Comparison of ENCODE assay signal across 2 cellular contexts in the genomic region with DNA sequence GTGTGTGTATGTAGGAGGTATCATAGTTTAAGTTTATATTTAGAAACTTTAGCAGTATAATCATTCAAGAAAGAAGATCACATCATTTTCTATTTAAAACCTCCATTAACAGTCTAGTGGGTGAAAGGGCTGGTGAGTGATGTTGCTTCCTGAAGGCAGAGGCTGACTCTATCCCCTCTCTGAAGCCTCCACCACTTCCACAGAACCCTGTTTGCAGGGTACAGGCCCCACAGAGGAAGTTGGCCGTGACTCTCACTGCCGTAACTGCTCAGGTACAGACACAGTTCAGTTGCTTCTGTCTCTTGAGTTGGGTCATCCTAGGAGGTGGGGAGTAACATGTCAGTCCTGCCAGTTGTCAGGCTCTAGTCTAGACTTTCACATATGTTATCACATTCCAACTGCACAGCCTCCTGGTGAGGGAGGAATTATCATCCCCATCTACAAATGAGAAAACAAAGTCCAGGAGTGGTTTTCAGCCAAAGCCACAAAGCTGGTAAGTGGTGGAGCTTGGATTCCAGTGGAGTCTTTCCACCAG.
A peak's percentile ranks its signal among the peaks of the same experiment; 100 is the strongest.
TF ChIP-seq lines count a peak whose summit lies in the region.

No MANE protein-coding gene starts in this region.

TF ChIP-seq in IMR-90, 13 proteins besides CTCF, POLR2A, EP300 and RAD21:
- TF ChIP-seq MAZ (IDR thresholded peaks at IDR 0.05; ENCODE audit: borderline replicate concordance, low read depth, low read length) (no peak), NFE2L2 (IDR thresholded peaks at IDR 0.05; ENCODE audit: low read depth, low read length) (no peak), RFX5 (IDR thresholded peaks at IDR 0.05; ENCODE audit: low read depth, low read length) (no peak), FOS (IDR thresholded peaks at IDR 0.05; ENCODE audit: low read depth, low read length) (no peak), MAFK (IDR thresholded peaks at IDR 0.05; ENCODE audit: low read depth, low read length) (no peak), SMC3 (IDR thresholded peaks at IDR 0.05; ENCODE audit: low read depth, low read length) (no peak), BHLHE40 (IDR thresholded peaks at IDR 0.05; ENCODE audit: low read depth, low read length) (no peak), RCOR1 (IDR thresholded peaks at IDR 0.05; ENCODE audit: insufficient replicate concordance, low read length) (no peak), CHD1 (IDR thresholded peaks at IDR 0.05; ENCODE audit: low read depth, low read length) (no peak), CEBPB (IDR thresholded peaks at IDR 0.05; ENCODE audit: low read depth, low read length) (no peak), MXI1 (IDR thresholded peaks at IDR 0.05; ENCODE audit: borderline replicate concordance, low read depth, low read length) (no peak)
- TF ChIP-seq, protein P1, sequence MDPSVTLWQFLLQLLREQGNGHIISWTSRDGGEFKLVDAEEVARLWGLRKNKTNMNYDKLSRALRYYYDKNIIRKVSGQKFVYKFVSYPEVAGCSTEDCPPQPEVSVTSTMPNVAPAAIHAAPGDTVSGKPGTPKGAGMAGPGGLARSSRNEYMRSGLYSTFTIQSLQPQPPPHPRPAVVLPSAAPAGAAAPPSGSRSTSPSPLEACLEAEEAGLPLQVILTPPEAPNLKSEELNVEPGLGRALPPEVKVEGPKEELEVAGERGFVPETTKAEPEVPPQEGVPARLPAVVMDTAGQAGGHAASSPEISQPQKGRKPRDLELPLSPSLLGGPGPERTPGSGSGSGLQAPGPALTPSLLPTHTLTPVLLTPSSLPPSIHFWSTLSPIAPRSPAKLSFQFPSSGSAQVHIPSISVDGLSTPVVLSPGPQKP (IDR thresholded peaks at IDR 0.05; ENCODE audit: borderline replicate concordance, low read depth, low read length) = no peak
- TF ChIP-seq, protein P2, sequence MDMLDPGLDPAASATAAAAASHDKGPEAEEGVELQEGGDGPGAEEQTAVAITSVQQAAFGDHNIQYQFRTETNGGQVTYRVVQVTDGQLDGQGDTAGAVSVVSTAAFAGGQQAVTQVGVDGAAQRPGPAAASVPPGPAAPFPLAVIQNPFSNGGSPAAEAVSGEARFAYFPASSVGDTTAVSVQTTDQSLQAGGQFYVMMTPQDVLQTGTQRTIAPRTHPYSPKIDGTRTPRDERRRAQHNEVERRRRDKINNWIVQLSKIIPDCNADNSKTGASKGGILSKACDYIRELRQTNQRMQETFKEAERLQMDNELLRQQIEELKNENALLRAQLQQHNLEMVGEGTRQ (IDR thresholded peaks at IDR 0.05; ENCODE audit: low read depth, low read length) = no peak

TF ChIP-seq in GM12878, 131 proteins besides CTCF, POLR2A, EP300 and RAD21:
- no peak for TF ChIP-seq KAT2A (conservative IDR thresholded peaks at IDR 0.05; ENCODE audit: control insufficient read depth, low read depth, low read length)
- no peak for TF ChIP-seq NR2F1 (conservative IDR thresholded peaks at IDR 0.05)
- TF ChIP-seq SMAD1 (IDR thresholded peaks at IDR 0.05; ENCODE audit: low read depth, partially characterized antibody) = no peak
- no peak for TF ChIP-seq ESRRA (IDR thresholded peaks at IDR 0.05; ENCODE audit: low read length)
- peak; percentile 36; the same call in 1 of the 2 replicates for TF ChIP-seq JUNB (IDR thresholded peaks at IDR 0.05)
- TF ChIP-seq, protein P1 (IDR thresholded peaks at IDR 0.05; ENCODE audit: low read depth, low read length) = no peak
- TF ChIP-seq, protein P3, sequence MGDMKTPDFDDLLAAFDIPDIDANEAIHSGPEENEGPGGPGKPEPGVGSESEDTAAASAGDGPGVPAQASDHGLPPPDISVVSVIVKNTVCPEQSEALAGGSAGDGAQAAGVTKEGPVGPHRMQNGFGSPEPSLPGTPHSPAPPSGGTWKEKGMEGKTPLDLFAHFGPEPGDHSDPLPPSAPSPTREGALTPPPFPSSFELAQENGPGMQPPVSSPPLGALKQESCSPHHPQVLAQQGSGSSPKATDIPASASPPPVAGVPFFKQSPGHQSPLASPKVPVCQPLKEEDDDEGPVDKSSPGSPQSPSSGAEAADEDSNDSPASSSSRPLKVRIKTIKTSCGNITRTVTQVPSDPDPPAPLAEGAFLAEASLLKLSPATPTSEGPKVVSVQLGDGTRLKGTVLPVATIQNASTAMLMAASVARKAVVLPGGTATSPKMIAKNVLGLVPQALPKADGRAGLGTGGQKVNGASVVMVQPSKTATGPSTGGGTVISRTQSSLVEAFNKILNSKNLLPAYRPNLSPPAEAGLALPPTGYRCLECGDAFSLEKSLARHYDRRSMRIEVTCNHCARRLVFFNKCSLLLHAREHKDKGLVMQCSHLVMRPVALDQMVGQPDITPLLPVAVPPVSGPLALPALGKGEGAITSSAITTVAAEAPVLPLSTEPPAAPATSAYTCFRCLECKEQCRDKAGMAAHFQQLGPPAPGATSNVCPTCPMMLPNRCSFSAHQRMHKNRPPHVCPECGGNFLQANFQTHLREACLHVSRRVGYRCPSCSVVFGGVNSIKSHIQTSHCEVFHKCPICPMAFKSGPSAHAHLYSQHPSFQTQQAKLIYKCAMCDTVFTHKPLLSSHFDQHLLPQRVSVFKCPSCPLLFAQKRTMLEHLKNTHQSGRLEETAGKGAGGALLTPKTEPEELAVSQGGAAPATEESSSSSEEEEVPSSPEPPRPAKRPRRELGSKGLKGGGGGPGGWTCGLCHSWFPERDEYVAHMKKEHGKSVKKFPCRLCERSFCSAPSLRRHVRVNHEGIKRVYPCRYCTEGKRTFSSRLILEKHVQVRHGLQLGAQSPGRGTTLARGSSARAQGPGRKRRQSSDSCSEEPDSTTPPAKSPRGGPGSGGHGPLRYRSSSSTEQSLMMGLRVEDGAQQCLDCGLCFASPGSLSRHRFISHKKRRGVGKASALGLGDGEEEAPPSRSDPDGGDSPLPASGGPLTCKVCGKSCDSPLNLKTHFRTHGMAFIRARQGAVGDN (IDR thresholded peaks at IDR 0.05) = no peak
- TF ChIP-seq SPI1 (IDR thresholded peaks at IDR 0.05; ENCODE audit: borderline replicate concordance, insufficient read depth, low read depth, low read length) = peak; percentile 26; the same call in 1 of the 2 replicates
- peak; percentile 48; the same call in 1 of the 2 replicates for TF ChIP-seq NFIC (IDR thresholded peaks at IDR 0.05; ENCODE audit: low read depth, low read length)
- TF ChIP-seq RUNX3 (IDR thresholded peaks at IDR 0.05; ENCODE audit: low read length) = peak; percentile 7; the same call in 1 of the 2 replicates
- TF ChIP-seq MEF2A (IDR thresholded peaks at IDR 0.05; ENCODE audit: insufficient read depth, low read depth, low read length) = peak; percentile 63; the same call in 1 of the 2 replicates
- TF ChIP-seq RFX5 (IDR thresholded peaks at IDR 0.05; ENCODE audit: low read depth, low read length) = no peak
- TF ChIP-seq CREM (IDR thresholded peaks at IDR 0.05; ENCODE audit: low read depth) = peak; percentile 44; the same call in 1 of the 2 replicates
- peak; percentile 48; the same call in 1 of the 2 replicates for TF ChIP-seq CREB1 (IDR thresholded peaks at IDR 0.05; ENCODE audit: low read depth)
- peak; percentile 49 for TF ChIP-seq EED (IDR thresholded peaks at IDR 0.05; ENCODE audit: low read depth)
